ENCODE assay signal across 1 cellular context in the genomic region with DNA sequence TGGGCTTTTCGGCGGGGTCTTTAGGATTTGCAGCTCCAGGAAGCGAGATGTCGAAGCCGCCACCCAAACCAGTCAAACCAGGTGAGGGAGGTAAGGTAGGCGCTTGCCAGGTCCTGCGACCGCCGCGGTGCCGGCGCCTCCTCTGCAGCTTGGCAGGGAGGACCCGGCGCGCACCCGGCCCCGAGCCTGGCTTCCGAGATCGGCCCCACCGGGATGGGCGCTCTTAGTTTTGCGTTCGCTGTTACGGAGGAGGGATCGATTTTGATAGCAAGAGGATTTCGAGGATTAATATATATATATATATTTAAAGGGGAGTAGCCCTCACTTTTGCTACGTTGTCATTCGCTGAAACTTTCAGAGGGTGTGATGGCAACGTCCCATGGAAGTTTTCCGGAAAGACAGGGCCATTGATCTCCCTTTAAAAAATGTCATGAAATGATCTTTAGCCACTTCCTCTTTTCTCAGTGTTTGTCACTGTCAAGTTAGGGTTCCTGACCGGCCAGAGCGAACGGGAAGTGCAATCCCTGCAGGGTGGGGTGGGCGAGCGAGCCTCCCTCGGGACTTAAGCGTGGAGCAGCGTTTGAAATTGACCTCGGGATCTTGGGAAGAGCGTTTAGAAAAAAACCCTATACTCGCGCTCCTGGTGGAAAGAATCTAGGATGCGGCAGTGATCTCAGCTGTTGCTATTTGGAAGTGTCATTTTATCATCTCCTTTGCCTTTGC.
TF ChIP-seq lines count a peak whose summit lies in the region.

No MANE protein-coding gene starts in this region.

TF ChIP-seq in K562, 482 proteins besides CTCF, POLR2A, EP300 and RAD21 (continued from another document):
- TF ChIP-seq MTA1 (IDR thresholded peaks at IDR 0.05; ENCODE audit: borderline replicate concordance) = no peak
- TF ChIP-seq, protein P1, sequence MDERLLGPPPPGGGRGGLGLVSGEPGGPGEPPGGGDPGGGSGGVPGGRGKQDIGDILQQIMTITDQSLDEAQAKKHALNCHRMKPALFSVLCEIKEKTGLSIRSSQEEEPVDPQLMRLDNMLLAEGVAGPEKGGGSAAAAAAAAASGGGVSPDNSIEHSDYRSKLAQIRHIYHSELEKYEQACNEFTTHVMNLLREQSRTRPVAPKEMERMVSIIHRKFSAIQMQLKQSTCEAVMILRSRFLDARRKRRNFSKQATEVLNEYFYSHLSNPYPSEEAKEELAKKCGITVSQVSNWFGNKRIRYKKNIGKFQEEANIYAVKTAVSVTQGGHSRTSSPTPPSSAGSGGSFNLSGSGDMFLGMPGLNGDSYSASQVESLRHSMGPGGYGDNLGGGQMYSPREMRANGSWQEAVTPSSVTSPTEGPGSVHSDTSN (CRISPR knock-in tag; IDR thresholded peaks at IDR 0.05; ENCODE audit: low read depth) = no peak
- TF ChIP-seq, protein P1 (tag; conservative IDR thresholded peaks at IDR 0.05; ENCODE audit: low read depth) = peak; percentile 80
- peak; percentile 63 for TF ChIP-seq RBFOX2 (IDR thresholded peaks at IDR 0.05; ENCODE audit: low read depth, low read length)
- 0 out of 4 replicates have a peak, but pooled peaks of 1 of the 2 experiments have one; percentile 43 for TF ChIP-seq ETV6 (IDR thresholded peaks at IDR 0.05; ENCODE audit: borderline replicate concordance in 1 of 2, low read depth in 2 of 2, low read length in 1 of 2)
- TF ChIP-seq ETV6 (CRISPR knock-in tag; IDR thresholded peaks at IDR 0.05; ENCODE audit: borderline replicate concordance) = no peak
- 0 out of 4 replicates have a peak, but pooled peaks of 1 of the 2 experiments have one; percentile 2 for TF ChIP-seq NONO (IDR thresholded peaks at IDR 0.05; ENCODE audit: low read depth in 2 of 2, low read length in 1 of 2)
- TF ChIP-seq CHD1 (IDR thresholded peaks at IDR 0.05; ENCODE audit: low read length) = peak; percentile 58
- 0 out of 2 replicates have a peak, but pooled peaks have one; percentile 27 for TF ChIP-seq DPF2 (IDR thresholded peaks at IDR 0.05)
- TF ChIP-seq HNRNPL (IDR thresholded peaks at IDR 0.05; ENCODE audit: low read depth, low read length) = no peak
- TF ChIP-seq ZSCAN29 (IDR thresholded peaks at IDR 0.05) = no peak
- peak; percentile 67 for TF ChIP-seq PKNOX1 (IDR thresholded peaks at IDR 0.05)
- peak; percentile 14 for TF ChIP-seq KDM5B (IDR thresholded peaks at IDR 0.05; ENCODE audit: insufficient replicate concordance, low read depth, low read length)
- TF ChIP-seq SMAD4 (CRISPR knock-in tag; conservative IDR thresholded peaks at IDR 0.05) = 0 out of 2 replicates have a peak, but pooled peaks have one; percentile 9
- TF ChIP-seq TFAP4 (CRISPR knock-in tag; IDR thresholded peaks at IDR 0.05; ENCODE audit: borderline replicate concordance) = peak; percentile 66
- peak; percentile 100 for TF ChIP-seq SPI1 (IDR thresholded peaks at IDR 0.05; ENCODE audit: borderline replicate concordance, low read depth, low read length)
- no peak for TF ChIP-seq CAMTA2 (CRISPR knock-in tag; conservative IDR thresholded peaks at IDR 0.05)
- 0 out of 4 replicates have a peak, but pooled peaks of 1 of the 2 experiments have one; percentile 15 for TF ChIP-seq FOXK2 (conservative IDR thresholded peaks at IDR 0.05 in 1 of 2, IDR thresholded peaks at IDR 0.05 in 1 of 2; ENCODE audit: low read depth in 2 of 2)
- peak; percentile 77 for TF ChIP-seq MEIS2 (IDR thresholded peaks at IDR 0.05; ENCODE audit: partially characterized antibody)
- TF ChIP-seq GABPA (tag; conservative IDR thresholded peaks at IDR 0.05; ENCODE audit: low read depth) = 0 out of 2 replicates have a peak, but pooled peaks have one; percentile 55
- TF ChIP-seq SAP30 (IDR thresholded peaks at IDR 0.05; ENCODE audit: borderline replicate concordance, insufficient read depth, low read depth, low read length, poor library complexity, severe bottlenecking) = peak; percentile 55
- TF ChIP-seq ELF1 (tag; IDR thresholded peaks at IDR 0.05) = peak; percentile 44; the same call in 1 of the 2 replicates
- TF ChIP-seq NFATC3 (IDR thresholded peaks at IDR 0.05) = no peak
- TF ChIP-seq, protein P2, sequence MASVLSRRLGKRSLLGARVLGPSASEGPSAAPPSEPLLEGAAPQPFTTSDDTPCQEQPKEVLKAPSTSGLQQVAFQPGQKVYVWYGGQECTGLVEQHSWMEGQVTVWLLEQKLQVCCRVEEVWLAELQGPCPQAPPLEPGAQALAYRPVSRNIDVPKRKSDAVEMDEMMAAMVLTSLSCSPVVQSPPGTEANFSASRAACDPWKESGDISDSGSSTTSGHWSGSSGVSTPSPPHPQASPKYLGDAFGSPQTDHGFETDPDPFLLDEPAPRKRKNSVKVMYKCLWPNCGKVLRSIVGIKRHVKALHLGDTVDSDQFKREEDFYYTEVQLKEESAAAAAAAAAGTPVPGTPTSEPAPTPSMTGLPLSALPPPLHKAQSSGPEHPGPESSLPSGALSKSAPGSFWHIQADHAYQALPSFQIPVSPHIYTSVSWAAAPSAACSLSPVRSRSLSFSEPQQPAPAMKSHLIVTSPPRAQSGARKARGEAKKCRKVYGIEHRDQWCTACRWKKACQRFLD (CRISPR knock-in tag; IDR thresholded peaks at IDR 0.05) = peak; percentile 13; the same call in 1 of the 2 replicates
- TF ChIP-seq MAZ (CRISPR knock-in tag; conservative IDR thresholded peaks at IDR 0.05 in 1 of 2, IDR thresholded peaks at IDR 0.05 in 1 of 2) = peak in 1 of 2 experiments; percentile 30; a peak in 2 of 4 replicates
- no peak for TF ChIP-seq STAT5A (IDR thresholded peaks at IDR 0.05; ENCODE audit: borderline replicate concordance, low read length)
- peak; percentile 21; the same call in 1 of the 2 replicates for TF ChIP-seq SMARCE1 (IDR thresholded peaks at IDR 0.05)
- no peak for TF ChIP-seq SMAD1 (IDR thresholded peaks at IDR 0.05; ENCODE audit: low read depth, low read length, partially characterized antibody)
